Comparison of ENCODE assay signal across 18 cellular contexts in genomic region chr21:33296156-33296555, GRCh38. TPM values are rescaled to one million over a fixed set of nuclear protein-coding genes. Genes with fewer than 3 reads are reported as not detected.
DNase-seq lines count a peak whose midpoint lies in the region; ATAC-seq and TF ChIP-seq lines count a peak whose summit lies in the region.
"Had no signal": no experiment of that assay in that cellular context is flagged by ENCODE, and none has a peak within 500 bp of the region (broad histone marks: within the 10 kb centered on the region; RNA-seq: fewer than 3 reads in every experiment).

No MANE protein-coding gene starts in this region.

- H3K4me1 ChIP-seq in DOHH2 (ENCODE audit: control insufficient read depth, low read length): peaks cover 83% of the 10 kb centered on the region
- H3K4me1 ChIP-seq in H9 (ENCODE audit: insufficient read depth, low read length): no peaks in the 10 kb centered on the region

- no peak overlapping the region for H2AK5ac ChIP-seq in H9 (ENCODE audit: insufficient read length, low read length)

- no peaks in the 10 kb centered on the region for H3K79me1 ChIP-seq in H9 (ENCODE audit: insufficient read depth, low read depth, low read length, poor library complexity, severe bottlenecking)

- H4K91ac ChIP-seq in H9 (ENCODE audit: insufficient read length, low read depth, low read length): no peak overlapping the region

- H3K14ac ChIP-seq in H9 (ENCODE audit: insufficient read depth, low read length): no peak overlapping the region

- peak overlapping the region; percentile 30 to 84 (median 66) for H3K4me3 Mint-ChIP-seq in IgD-negative memory B cell
- no peak overlapping the region for H3K4me3 Mint-ChIP-seq in activated B cell treated with CpG ODN at 0.5 μM for 24 hours
- H3K4me3 Mint-ChIP-seq in stimulated activated memory B cell treated with anti-CD40 and anti-IgM and Interleukin-4, amounts not matched to agents 10 μg/mL and 1 μg/mL and 100 μg/mL, for 72 hours: no peak overlapping the region
- H3K4me3 Mint-ChIP-seq in H9: no peak overlapping the region
- H3K4me3 Mint-ChIP-seq: CD4-positive, CD25-positive, alpha-beta regulatory T cell had no signal

- H4K8ac ChIP-seq in H9 (replicated peaks; ENCODE audit: insufficient read length, low read depth, low read length): no peak overlapping the region

- no peak overlapping the region for H4K5ac ChIP-seq in H9 (ENCODE audit: insufficient read length, low read depth, low read length)

- no peak overlapping the region for H2BK20ac ChIP-seq in H9 (ENCODE audit: low read depth, low read length, poor library complexity, severe bottlenecking)

- H4K20me1 ChIP-seq in DOHH2 (ENCODE audit: control insufficient read depth, insufficient read depth, low read depth, low read length): no peaks in the 10 kb centered on the region
- H4K20me1 ChIP-seq in H9 (ENCODE audit: control insufficient read depth, insufficient read depth, insufficient read length): no peaks in the 10 kb centered on the region

- POLR2A ChIA-PET in activated B cell treated with CpG ODN at 0.5 μM for 24 hours (lab: Charles Lee): interaction anchor here (0.6 to 2.5 kb wide), 12 partner anchors 8 to 149 kb away, joined by 3 to 19 read pairs (median 4); partner anchors contain the start of genes IFNAR1 and IL10RB

- no peaks in the 10 kb centered on the region for H3K9me3 Mint-ChIP-seq in IgD-negative memory B cell
- H3K9me3 Mint-ChIP-seq in activated B cell treated with CpG ODN at 0.5 μM for 24 hours: no peaks in the 10 kb centered on the region
- H3K9me3 Mint-ChIP-seq in stimulated activated memory B cell treated with anti-CD40 and anti-IgM and Interleukin-4, amounts not matched to agents 10 μg/mL and 1 μg/mL and 100 μg/mL, for 72 hours: no peaks in the 10 kb centered on the region
- H3K9me3 Mint-ChIP-seq in H9: no peaks in the 10 kb centered on the region

- H2BK120ac ChIP-seq in H9 (ENCODE audit: low read depth, low read length, poor library complexity, severe bottlenecking): no peak overlapping the region

- H2AFZ ChIP-seq in H9 (ENCODE audit: low read length): no peak overlapping the region
- H2AFZ ChIP-seq: PC-9 had no signal

- peak overlapping the region; percentile 97 for H3K27ac ChIP-seq in DOHH2 (ENCODE audit: low read depth, low read length)
- no peak overlapping the region for H3K27ac ChIP-seq in H9 (ENCODE audit: insufficient read length, low read depth, low read length)
- H3K27ac ChIP-seq: PC-9, SJSA1 had no signal

- no peak overlapping the region for H3K9ac ChIP-seq in H9 (ENCODE audit: extremely low read depth, insufficient read length, low read length)

- no CpG with 5 or more reads among the region's 6 CpGs for whole genome bisulfite sequencing in H9 (ENCODE audit: extremely low coverage, insufficient read length, low lambda C conversion rate)

- no peaks in the 10 kb centered on the region for H3K23me2 ChIP-seq in H9 (ENCODE audit: insufficient read length, low read depth, low read length, poor library complexity, severe bottlenecking)

- H3K4me2 ChIP-seq in DOHH2 (ENCODE audit: low read length): peak overlapping the region; percentile 50
- no peak overlapping the region for H3K4me2 ChIP-seq in H9 (ENCODE audit: insufficient read depth, insufficient read length, low read length)
- H3K4me2 ChIP-seq: PC-9 had no signal

- no peak for TF ChIP-seq CTCF in DOHH2 (IDR thresholded peaks at IDR 0.05; ENCODE audit: low read depth, low read length, poor library complexity, severe bottlenecking)
- no peak for TF ChIP-seq CTCF in activated B cell treated with CpG ODN at 0.5 μM for 24 hours (IDR thresholded peaks at IDR 0.05)
- TF ChIP-seq CTCF in H9 (conservative IDR thresholded peaks at IDR 0.05): no peak

- DNase-seq in activated B cell treated with CpG ODN at 0.5 μM for 24 hours (peak; percentile 46), NCI-H1092 treated with DMSO at 0.1 percent for 48 hours (lab: John Stamatoyannopoulos, UW) (no peak), NCI-H2107 treated with DMSO at 0.1 percent for 48 hours (lab: John Stamatoyannopoulos, UW; ENCODE audit: unreplicated experiment) (no peak), H9 (no peak)
- DNase-seq: Calu3; CD4-positive, CD25-positive, alpha-beta regulatory T cell; DMS53; Karpas-422; MG63; NCI-H1105; NCI-H1694 treated with DMSO at 0.1 percent for 48 hours; NCI-H69; NK-92 treated with Interleukin-12 subunit alpha and Interleukin-12 subunit beta, amount 100 ng/mL, for 24 hours; PC-9 had no signal

- H2BK12ac ChIP-seq in H9 (ENCODE audit: insufficient read length, low read depth, low read length): no peak overlapping the region

- H3T11ph ChIP-seq in H9 (ENCODE audit: low read length): no peak overlapping the region

- CTCF ChIA-PET in activated B cell treated with CpG ODN at 0.5 μM for 24 hours (lab: Charles Lee): interaction anchor here (1.0 to 1.6 kb wide), 3 partner anchors 29 to 149 kb away, joined by 3 to 4 read pairs (median 3); partner anchors contain the start of gene IFNAR1

- H3K27me3 Mint-ChIP-seq in IgD-negative memory B cell (no peaks in the 10 kb centered on the region), activated B cell treated with CpG ODN at 0.5 μM for 24 hours (no peaks in the 10 kb centered on the region), H9 (ENCODE audit: low read depth) (no peaks in the 10 kb centered on the region)
- no peaks in the 10 kb centered on the region for H3K27me3 Mint-ChIP-seq in stimulated activated memory B cell treated with anti-CD40 and anti-IgM and Interleukin-4, amounts not matched to agents 10 μg/mL and 1 μg/mL and 100 μg/mL, for 72 hours
- H3K27me3 Mint-ChIP-seq: CD4-positive, CD25-positive, alpha-beta regulatory T cell had no signal

- H3K4me1 Mint-ChIP-seq in IgD-negative memory B cell: peaks cover 48 to 55% (median 49%) of the 10 kb centered on the region in 3 donors
- peaks cover 63% of the 10 kb centered on the region for H3K4me1 Mint-ChIP-seq in activated B cell treated with CpG ODN at 0.5 μM for 24 hours
- H3K4me1 Mint-ChIP-seq in stimulated activated memory B cell treated with anti-CD40 and anti-IgM and Interleukin-4, amounts not matched to agents 10 μg/mL and 1 μg/mL and 100 μg/mL, for 72 hours: peaks cover 45% of the 10 kb centered on the region
- peaks cover 11% of the 10 kb centered on the region in 2 experiments for H3K4me1 Mint-ChIP-seq in H9

- ATAC-seq in activated B cell treated with CpG ODN at 0.5 μM for 24 hours (ENCODE audit: low read depth): peak; percentile 78
- peak; percentile 54 for ATAC-seq in stimulated activated memory B cell treated with anti-CD40 and anti-IgM and Interleukin-4, amounts not matched to agents 10 μg/mL and 1 μg/mL and 100 μg/mL, for 72 hours

- intact Hi-C loops in activated B cell treated with CpG ODN at 0.5 μM for 24 hours (cut with micrococcal nuclease): loop anchor here (2.0 kb wide), 1 partner anchor 27 kb away; no protein-coding TSS in a partner anchor

- peaks cover 44% of the 10 kb centered on the region for H3K36me3 ChIP-seq in DOHH2 (ENCODE audit: control insufficient read depth, low read length)

- H3K23ac ChIP-seq in H9 (ENCODE audit: insufficient read length, low read depth, low read length): no peak overlapping the region

- H3K27ac Mint-ChIP-seq in IgD-negative memory B cell: peak overlapping the region; percentile 78 to 96 (median 93)
- H3K27ac Mint-ChIP-seq in activated B cell treated with CpG ODN at 0.5 μM for 24 hours: peak overlapping the region; percentile 87
- H3K27ac Mint-ChIP-seq in stimulated activated memory B cell treated with anti-CD40 and anti-IgM and Interleukin-4, amounts not matched to agents 10 μg/mL and 1 μg/mL and 100 μg/mL, for 72 hours: peak overlapping the region; percentile 16
- H3K27ac Mint-ChIP-seq in H9: no peak overlapping the region

- no peak overlapping the region for H3K4ac ChIP-seq in H9 (ENCODE audit: low read depth, low read length)

- no peak overlapping the region for H3K56ac ChIP-seq in H9 (ENCODE audit: insufficient read length, low read depth, low read length)

- no peak overlapping the region for H2BK15ac ChIP-seq in H9 (ENCODE audit: low read depth, low read length)

- H3K36me3 Mint-ChIP-seq in IgD-negative memory B cell (peaks cover 6% of the 10 kb centered on the region), activated B cell treated with CpG ODN at 0.5 μM for 24 hours (ENCODE audit: low read depth) (peaks cover 49% of the 10 kb centered on the region), H9 (ENCODE audit: insufficient read depth in 1 of 3, low read depth in 3 of 3) (no peaks in the 10 kb centered on the region)
- peaks cover 44% of the 10 kb centered on the region for H3K36me3 Mint-ChIP-seq in stimulated activated memory B cell treated with anti-CD40 and anti-IgM and Interleukin-4, amounts not matched to agents 10 μg/mL and 1 μg/mL and 100 μg/mL, for 72 hours

- H3K79me2 ChIP-seq in DOHH2 (ENCODE audit: control insufficient read depth, low read length) (peaks cover 5% of the 10 kb centered on the region), H9 (ENCODE audit: insufficient read depth, low read length) (no peaks in the 10 kb centered on the region)

- H3K18ac ChIP-seq in H9 (ENCODE audit: insufficient read length, low read depth, low read length): no peak overlapping the region

- no peaks in the 10 kb centered on the region for H3K9me2 ChIP-seq in DOHH2 (replicated peaks; ENCODE audit: control insufficient read depth, low read length)

- no peaks in the 10 kb centered on the region for H3K9me3 ChIP-seq in DOHH2 (ENCODE audit: control insufficient read depth, insufficient read depth, low read length)
- no peaks in the 10 kb centered on the region for H3K9me3 ChIP-seq in H9 (ENCODE audit: control insufficient read depth, low read depth, low read length)
- H3K9me3 ChIP-seq: MG63, SJSA1 had no signal

- H3K27me3 ChIP-seq in DOHH2 (ENCODE audit: control insufficient read depth, low read length) (no peaks in the 10 kb centered on the region), H9 (ENCODE audit: insufficient read depth, low read length) (no peaks in the 10 kb centered on the region)
- H3K27me3 ChIP-seq: MG63, SJSA1 had no signal

- peak overlapping the region; percentile 36 for H3K4me3 ChIP-seq in DOHH2 (ENCODE audit: low read length)
- H3K4me3 ChIP-seq: MG63, PC-9, SJSA1 had no signal

- H3F3A ChIP-seq in DOHH2 (ENCODE audit: control insufficient read depth, insufficient read depth): peaks cover 50% of the 10 kb centered on the region

- no peak overlapping the region for H2BK5ac ChIP-seq in H9 (ENCODE audit: insufficient read length, low read length)

RNA-seq across cellular contexts. Expression of gene IFNAR1, which starts 28.6 kb away (rescaled TPM):
- 93.6 TPM for polyA plus RNA-seq in IgD-negative memory B cell
- total RNA-seq in activated B cell treated with CpG ODN at 0.5 μM for 24 hours (33.9 and 34.5 TPM in 2 replicates), H9 (2021) (14.2 and 15.8 TPM in 2 replicates)

RNA-seq across cellular contexts. Expression of gene IL10RB, which starts 30.0 kb away (rescaled TPM):
- 56.6 TPM for polyA plus RNA-seq in IgD-negative memory B cell
- total RNA-seq in activated B cell treated with CpG ODN at 0.5 μM for 24 hours (36.7 and 37.9 TPM in 2 replicates), H9 (2021) (3.1 TPM in 2 replicates)

Comparison
In these comparisons a context has a peak if more than half of its experiments do, and no peak if none do; other contexts are left out.
1. H3K27ac Mint-ChIP-seq: peak in IgD-negative memory B cell (3 of 3), activated B cell treated with CpG ODN at 0.5 μM for 24 hours (single experiment) and stimulated activated memory B cell treated with anti-CD40 and anti-IgM and Interleukin-4, amounts not matched to agents 10 μg/mL and 1 μg/mL and 100 μg/mL, for 72 hours (single experiment); none in H9 (0 of 3).
2. H3K4me3 Mint-ChIP-seq: peak in IgD-negative memory B cell (4 of 4); none in activated B cell treated with CpG ODN at 0.5 μM for 24 hours (single experiment), stimulated activated memory B cell treated with anti-CD40 and anti-IgM and Interleukin-4, amounts not matched to agents 10 μg/mL and 1 μg/mL and 100 μg/mL, for 72 hours (single experiment) and H9 (0 of 2).